In the genomic region with DNA sequence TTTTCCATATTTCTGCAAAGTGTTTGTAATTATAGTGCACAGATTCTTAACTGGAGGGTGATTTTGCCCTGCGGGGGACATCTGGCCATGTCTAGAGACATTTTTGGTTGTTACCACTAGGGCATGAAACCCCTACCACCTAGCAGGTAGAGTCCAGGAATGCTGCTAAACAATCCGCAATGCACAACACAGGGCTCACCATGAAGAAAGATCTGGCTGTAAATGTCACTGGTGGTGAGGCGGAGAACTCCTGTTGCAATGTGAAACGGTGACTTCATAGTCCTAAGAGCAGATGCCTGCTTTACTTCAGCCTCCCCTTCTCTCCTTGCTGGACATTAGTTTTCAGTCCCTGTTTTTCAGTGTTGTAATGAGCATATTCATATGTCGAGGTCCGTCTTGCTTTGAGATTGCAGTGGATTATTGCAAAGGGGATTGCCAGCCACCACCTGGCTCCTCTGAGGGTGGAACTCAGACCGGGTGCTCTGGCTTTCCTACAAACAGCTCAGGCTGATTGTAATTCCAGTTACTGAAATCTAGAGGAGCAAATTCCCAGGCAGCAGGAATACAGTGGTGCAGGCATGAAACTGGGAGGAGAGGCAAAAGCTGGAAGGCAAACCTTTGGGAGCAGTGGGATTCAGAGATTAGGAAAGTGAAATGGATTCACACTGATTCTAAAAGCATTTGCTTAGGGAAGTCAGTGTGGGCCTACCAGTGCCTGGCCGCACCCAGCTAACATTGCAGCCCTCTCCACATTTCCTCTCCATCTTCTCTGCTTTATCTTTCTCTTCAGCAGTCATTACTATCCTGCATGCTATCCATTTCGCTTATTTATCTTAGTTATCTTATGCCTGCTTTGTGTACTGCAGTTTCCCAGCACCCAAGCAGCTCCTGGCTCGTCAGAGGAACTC, we compare ENCODE assay signal across 1 cellular context.
TF ChIP-seq lines count a peak whose summit lies in the region.

No MANE protein-coding gene starts in this region.

TF ChIP-seq in GM23338, 12 proteins besides CTCF, POLR2A, EP300 and RAD21 (continued from another document):
- TF ChIP-seq, protein P1, sequence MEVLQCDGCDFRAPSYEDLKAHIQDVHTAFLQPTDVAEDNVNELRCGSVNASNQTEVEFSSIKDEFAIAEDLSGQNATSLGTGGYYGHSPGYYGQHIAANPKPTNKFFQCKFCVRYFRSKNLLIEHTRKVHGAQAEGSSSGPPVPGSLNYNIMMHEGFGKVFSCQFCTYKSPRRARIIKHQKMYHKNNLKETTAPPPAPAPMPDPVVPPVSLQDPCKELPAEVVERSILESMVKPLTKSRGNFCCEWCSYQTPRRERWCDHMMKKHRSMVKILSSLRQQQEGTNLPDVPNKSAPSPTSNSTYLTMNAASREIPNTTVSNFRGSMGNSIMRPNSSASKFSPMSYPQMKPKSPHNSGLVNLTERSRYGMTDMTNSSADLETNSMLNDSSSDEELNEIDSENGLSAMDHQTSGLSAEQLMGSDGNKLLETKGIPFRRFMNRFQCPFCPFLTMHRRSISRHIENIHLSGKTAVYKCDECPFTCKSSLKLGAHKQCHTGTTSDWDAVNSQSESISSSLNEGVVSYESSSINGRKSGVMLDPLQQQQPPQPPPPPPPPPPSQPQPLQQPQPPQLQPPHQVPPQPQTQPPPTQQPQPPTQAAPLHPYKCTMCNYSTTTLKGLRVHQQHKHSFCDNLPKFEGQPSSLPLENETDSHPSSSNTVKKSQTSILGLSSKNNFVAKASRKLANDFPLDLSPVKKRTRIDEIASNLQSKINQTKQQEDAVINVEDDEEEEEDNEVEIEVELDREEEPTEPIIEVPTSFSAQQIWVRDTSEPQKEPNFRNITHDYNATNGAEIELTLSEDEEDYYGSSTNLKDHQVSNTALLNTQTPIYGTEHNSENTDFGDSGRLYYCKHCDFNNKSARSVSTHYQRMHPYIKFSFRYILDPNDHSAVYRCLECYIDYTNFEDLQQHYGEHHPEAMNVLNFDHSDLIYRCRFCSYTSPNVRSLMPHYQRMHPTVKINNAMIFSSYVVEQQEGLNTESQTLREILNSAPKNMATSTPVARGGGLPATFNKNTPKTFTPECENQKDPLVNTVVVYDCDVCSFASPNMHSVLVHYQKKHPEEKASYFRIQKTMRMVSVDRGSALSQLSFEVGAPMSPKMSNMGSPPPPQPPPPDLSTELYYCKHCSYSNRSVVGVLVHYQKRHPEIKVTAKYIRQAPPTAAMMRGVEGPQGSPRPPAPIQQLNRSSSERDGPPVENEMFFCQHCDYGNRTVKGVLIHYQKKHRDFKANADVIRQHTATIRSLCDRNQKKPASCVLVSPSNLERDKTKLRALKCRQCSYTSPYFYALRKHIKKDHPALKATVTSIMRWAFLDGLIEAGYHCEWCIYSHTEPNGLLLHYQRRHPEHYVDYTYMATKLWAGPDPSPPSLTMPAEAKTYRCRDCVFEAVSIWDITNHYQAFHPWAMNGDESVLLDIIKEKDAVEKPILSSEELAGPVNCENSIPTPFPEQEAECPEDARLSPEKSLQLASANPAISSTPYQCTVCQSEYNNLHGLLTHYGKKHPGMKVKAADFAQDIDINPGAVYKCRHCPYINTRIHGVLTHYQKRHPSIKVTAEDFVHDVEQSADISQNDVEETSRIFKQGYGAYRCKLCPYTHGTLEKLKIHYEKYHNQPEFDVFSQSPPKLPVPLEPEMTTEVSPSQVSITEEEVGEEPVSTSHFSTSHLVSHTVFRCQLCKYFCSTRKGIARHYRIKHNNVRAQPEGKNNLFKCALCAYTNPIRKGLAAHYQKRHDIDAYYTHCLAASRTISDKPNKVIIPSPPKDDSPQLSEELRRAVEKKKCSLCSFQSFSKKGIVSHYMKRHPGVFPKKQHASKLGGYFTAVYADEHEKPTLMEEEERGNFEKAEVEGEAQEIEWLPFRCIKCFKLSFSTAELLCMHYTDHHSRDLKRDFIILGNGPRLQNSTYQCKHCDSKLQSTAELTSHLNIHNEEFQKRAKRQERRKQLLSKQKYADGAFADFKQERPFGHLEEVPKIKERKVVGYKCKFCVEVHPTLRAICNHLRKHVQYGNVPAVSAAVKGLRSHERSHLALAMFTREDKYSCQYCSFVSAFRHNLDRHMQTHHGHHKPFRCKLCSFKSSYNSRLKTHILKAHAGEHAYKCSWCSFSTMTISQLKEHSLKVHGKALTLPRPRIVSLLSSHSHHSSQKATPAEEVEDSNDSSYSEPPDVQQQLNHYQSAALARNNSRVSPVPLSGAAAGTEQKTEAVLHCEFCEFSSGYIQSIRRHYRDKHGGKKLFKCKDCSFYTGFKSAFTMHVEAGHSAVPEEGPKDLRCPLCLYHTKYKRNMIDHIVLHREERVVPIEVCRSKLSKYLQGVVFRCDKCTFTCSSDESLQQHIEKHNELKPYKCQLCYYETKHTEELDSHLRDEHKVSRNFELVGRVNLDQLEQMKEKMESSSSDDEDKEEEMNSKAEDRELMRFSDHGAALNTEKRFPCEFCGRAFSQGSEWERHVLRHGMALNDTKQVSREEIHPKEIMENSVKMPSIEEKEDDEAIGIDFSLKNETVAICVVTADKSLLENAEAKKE (CRISPR knock-in tag; IDR thresholded peaks at IDR 0.05), result no peak
- TF ChIP-seq, protein P2, sequence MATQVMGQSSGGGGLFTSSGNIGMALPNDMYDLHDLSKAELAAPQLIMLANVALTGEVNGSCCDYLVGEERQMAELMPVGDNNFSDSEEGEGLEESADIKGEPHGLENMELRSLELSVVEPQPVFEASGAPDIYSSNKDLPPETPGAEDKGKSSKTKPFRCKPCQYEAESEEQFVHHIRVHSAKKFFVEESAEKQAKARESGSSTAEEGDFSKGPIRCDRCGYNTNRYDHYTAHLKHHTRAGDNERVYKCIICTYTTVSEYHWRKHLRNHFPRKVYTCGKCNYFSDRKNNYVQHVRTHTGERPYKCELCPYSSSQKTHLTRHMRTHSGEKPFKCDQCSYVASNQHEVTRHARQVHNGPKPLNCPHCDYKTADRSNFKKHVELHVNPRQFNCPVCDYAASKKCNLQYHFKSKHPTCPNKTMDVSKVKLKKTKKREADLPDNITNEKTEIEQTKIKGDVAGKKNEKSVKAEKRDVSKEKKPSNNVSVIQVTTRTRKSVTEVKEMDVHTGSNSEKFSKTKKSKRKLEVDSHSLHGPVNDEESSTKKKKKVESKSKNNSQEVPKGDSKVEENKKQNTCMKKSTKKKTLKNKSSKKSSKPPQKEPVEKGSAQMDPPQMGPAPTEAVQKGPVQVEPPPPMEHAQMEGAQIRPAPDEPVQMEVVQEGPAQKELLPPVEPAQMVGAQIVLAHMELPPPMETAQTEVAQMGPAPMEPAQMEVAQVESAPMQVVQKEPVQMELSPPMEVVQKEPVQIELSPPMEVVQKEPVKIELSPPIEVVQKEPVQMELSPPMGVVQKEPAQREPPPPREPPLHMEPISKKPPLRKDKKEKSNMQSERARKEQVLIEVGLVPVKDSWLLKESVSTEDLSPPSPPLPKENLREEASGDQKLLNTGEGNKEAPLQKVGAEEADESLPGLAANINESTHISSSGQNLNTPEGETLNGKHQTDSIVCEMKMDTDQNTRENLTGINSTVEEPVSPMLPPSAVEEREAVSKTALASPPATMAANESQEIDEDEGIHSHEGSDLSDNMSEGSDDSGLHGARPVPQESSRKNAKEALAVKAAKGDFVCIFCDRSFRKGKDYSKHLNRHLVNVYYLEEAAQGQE (IDR thresholded peaks at IDR 0.05; ENCODE audit: unreplicated experiment), result no peak
- no peak for TF ChIP-seq EZH2phosphoT487 (IDR thresholded peaks at IDR 0.05; ENCODE audit: unreplicated experiment)
- no peak for TF ChIP-seq CREB1 (CRISPR knock-in tag; IDR thresholded peaks at IDR 0.05; ENCODE audit: low read depth)
- no peak for TF ChIP-seq EZH2 (IDR thresholded peaks at IDR 0.05; ENCODE audit: low read depth, unreplicated experiment)
- no peak for TF ChIP-seq ZNF114 (CRISPR knock-in tag; IDR thresholded peaks at IDR 0.05)
- TF ChIP-seq, protein P3, sequence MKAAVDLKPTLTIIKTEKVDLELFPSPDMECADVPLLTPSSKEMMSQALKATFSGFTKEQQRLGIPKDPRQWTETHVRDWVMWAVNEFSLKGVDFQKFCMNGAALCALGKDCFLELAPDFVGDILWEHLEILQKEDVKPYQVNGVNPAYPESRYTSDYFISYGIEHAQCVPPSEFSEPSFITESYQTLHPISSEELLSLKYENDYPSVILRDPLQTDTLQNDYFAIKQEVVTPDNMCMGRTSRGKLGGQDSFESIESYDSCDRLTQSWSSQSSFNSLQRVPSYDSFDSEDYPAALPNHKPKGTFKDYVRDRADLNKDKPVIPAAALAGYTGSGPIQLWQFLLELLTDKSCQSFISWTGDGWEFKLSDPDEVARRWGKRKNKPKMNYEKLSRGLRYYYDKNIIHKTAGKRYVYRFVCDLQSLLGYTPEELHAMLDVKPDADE (IDR thresholded peaks at IDR 0.05), result no peak
- TF ChIP-seq POLR2AphosphoS5 (IDR thresholded peaks at IDR 0.05; ENCODE audit: low read depth), result no peak
- no peak for TF ChIP-seq JUNB (IDR thresholded peaks at IDR 0.05; ENCODE audit: unreplicated experiment)
